ENCODE assay signal across 3 cellular contexts in the genomic region with DNA sequence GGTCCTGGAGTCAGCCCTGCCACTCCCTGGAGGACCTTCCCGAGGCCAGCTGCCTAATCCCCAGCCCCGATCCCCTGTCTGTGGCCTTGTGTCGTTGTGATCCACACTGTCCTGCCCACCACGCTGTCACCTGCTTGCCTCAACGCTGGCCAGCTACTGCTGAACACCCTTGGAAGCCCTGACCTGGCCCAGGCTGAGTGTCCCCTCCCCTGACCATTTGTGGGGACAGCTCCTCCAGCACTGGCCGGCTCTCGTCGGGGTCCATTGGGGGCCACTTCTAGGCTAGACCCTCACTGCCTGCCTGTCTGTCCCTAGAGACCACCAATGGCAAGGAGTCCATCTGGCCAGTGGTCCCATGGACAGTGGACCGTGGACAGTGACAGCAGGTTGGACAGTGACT.
TF ChIP-seq lines count a peak whose summit lies in the region.

No MANE protein-coding gene starts in this region.

TF ChIP-seq in liver, 16 proteins besides CTCF, POLR2A, EP300 and RAD21:
- TF ChIP-seq FOXA1 (IDR thresholded peaks at IDR 0.05) (no peak), HNF4A (conservative IDR thresholded peaks at IDR 0.05) (no peak), EGR1 (IDR thresholded peaks at IDR 0.05; ENCODE audit: low read depth in 2 of 2) (no peak), SP1 (IDR thresholded peaks at IDR 0.05) (no peak), GABPA (IDR thresholded peaks at IDR 0.05 in 1 of 2, conservative IDR thresholded peaks at IDR 0.05 in 1 of 2) (no peak), HNF4G (IDR thresholded peaks at IDR 0.05) (no peak), RXRA (IDR thresholded peaks at IDR 0.05) (no peak), FOXA2 (IDR thresholded peaks at IDR 0.05) (no peak), YY1 (IDR thresholded peaks at IDR 0.05) (no peak), NR2F2 (IDR thresholded peaks at IDR 0.05) (no peak), TAF1 (conservative IDR thresholded peaks at IDR 0.05) (no peak), JUND (IDR thresholded peaks at IDR 0.05) (no peak)
- TF ChIP-seq, protein P1, sequence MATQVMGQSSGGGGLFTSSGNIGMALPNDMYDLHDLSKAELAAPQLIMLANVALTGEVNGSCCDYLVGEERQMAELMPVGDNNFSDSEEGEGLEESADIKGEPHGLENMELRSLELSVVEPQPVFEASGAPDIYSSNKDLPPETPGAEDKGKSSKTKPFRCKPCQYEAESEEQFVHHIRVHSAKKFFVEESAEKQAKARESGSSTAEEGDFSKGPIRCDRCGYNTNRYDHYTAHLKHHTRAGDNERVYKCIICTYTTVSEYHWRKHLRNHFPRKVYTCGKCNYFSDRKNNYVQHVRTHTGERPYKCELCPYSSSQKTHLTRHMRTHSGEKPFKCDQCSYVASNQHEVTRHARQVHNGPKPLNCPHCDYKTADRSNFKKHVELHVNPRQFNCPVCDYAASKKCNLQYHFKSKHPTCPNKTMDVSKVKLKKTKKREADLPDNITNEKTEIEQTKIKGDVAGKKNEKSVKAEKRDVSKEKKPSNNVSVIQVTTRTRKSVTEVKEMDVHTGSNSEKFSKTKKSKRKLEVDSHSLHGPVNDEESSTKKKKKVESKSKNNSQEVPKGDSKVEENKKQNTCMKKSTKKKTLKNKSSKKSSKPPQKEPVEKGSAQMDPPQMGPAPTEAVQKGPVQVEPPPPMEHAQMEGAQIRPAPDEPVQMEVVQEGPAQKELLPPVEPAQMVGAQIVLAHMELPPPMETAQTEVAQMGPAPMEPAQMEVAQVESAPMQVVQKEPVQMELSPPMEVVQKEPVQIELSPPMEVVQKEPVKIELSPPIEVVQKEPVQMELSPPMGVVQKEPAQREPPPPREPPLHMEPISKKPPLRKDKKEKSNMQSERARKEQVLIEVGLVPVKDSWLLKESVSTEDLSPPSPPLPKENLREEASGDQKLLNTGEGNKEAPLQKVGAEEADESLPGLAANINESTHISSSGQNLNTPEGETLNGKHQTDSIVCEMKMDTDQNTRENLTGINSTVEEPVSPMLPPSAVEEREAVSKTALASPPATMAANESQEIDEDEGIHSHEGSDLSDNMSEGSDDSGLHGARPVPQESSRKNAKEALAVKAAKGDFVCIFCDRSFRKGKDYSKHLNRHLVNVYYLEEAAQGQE (IDR thresholded peaks at IDR 0.05) = no peak
- TF ChIP-seq, protein P2, sequence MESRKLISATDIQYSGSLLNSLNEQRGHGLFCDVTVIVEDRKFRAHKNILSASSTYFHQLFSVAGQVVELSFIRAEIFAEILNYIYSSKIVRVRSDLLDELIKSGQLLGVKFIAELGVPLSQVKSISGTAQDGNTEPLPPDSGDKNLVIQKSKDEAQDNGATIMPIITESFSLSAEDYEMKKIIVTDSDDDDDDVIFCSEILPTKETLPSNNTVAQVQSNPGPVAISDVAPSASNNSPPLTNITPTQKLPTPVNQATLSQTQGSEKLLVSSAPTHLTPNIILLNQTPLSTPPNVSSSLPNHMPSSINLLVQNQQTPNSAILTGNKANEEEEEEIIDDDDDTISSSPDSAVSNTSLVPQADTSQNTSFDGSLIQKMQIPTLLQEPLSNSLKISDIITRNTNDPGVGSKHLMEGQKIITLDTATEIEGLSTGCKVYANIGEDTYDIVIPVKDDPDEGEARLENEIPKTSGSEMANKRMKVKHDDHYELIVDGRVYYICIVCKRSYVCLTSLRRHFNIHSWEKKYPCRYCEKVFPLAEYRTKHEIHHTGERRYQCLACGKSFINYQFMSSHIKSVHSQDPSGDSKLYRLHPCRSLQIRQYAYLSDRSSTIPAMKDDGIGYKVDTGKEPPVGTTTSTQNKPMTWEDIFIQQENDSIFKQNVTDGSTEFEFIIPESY (IDR thresholded peaks at IDR 0.05) = no peak
- TF ChIP-seq, protein P3, sequence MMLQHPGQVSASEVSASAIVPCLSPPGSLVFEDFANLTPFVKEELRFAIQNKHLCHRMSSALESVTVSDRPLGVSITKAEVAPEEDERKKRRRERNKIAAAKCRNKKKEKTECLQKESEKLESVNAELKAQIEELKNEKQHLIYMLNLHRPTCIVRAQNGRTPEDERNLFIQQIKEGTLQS (IDR thresholded peaks at IDR 0.05) = no peak
- TF ChIP-seq, protein P4, sequence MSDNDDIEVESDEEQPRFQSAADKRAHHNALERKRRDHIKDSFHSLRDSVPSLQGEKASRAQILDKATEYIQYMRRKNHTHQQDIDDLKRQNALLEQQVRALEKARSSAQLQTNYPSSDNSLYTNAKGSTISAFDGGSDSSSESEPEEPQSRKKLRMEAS (IDR thresholded peaks at IDR 0.05) = no peak

TF ChIP-seq in HepG2, 621 proteins besides CTCF, POLR2A, EP300 and RAD21 (continues in another document):
- TF ChIP-seq PAF1 (CRISPR knock-in tag; IDR thresholded peaks at IDR 0.05) (no peak), ZNF558 (CRISPR knock-in tag; IDR thresholded peaks at IDR 0.05; ENCODE audit: borderline replicate concordance) (no peak), ZNF660 (CRISPR knock-in tag; IDR thresholded peaks at IDR 0.05; ENCODE audit: borderline replicate concordance, low read depth) (no peak), TCF12 (IDR thresholded peaks at IDR 0.05) (no peak), TCF12 (CRISPR knock-in tag; IDR thresholded peaks at IDR 0.05) (no peak), ZNF720 (CRISPR knock-in tag; IDR thresholded peaks at IDR 0.05) (no peak)
- TF ChIP-seq, protein P5, sequence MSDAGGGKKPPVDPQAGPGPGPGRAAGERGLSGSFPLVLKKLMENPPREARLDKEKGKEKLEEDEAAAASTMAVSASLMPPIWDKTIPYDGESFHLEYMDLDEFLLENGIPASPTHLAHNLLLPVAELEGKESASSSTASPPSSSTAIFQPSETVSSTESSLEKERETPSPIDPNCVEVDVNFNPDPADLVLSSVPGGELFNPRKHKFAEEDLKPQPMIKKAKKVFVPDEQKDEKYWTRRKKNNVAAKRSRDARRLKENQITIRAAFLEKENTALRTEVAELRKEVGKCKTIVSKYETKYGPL (CRISPR knock-in tag; IDR thresholded peaks at IDR 0.05) = no peak
- TF ChIP-seq, protein P6, sequence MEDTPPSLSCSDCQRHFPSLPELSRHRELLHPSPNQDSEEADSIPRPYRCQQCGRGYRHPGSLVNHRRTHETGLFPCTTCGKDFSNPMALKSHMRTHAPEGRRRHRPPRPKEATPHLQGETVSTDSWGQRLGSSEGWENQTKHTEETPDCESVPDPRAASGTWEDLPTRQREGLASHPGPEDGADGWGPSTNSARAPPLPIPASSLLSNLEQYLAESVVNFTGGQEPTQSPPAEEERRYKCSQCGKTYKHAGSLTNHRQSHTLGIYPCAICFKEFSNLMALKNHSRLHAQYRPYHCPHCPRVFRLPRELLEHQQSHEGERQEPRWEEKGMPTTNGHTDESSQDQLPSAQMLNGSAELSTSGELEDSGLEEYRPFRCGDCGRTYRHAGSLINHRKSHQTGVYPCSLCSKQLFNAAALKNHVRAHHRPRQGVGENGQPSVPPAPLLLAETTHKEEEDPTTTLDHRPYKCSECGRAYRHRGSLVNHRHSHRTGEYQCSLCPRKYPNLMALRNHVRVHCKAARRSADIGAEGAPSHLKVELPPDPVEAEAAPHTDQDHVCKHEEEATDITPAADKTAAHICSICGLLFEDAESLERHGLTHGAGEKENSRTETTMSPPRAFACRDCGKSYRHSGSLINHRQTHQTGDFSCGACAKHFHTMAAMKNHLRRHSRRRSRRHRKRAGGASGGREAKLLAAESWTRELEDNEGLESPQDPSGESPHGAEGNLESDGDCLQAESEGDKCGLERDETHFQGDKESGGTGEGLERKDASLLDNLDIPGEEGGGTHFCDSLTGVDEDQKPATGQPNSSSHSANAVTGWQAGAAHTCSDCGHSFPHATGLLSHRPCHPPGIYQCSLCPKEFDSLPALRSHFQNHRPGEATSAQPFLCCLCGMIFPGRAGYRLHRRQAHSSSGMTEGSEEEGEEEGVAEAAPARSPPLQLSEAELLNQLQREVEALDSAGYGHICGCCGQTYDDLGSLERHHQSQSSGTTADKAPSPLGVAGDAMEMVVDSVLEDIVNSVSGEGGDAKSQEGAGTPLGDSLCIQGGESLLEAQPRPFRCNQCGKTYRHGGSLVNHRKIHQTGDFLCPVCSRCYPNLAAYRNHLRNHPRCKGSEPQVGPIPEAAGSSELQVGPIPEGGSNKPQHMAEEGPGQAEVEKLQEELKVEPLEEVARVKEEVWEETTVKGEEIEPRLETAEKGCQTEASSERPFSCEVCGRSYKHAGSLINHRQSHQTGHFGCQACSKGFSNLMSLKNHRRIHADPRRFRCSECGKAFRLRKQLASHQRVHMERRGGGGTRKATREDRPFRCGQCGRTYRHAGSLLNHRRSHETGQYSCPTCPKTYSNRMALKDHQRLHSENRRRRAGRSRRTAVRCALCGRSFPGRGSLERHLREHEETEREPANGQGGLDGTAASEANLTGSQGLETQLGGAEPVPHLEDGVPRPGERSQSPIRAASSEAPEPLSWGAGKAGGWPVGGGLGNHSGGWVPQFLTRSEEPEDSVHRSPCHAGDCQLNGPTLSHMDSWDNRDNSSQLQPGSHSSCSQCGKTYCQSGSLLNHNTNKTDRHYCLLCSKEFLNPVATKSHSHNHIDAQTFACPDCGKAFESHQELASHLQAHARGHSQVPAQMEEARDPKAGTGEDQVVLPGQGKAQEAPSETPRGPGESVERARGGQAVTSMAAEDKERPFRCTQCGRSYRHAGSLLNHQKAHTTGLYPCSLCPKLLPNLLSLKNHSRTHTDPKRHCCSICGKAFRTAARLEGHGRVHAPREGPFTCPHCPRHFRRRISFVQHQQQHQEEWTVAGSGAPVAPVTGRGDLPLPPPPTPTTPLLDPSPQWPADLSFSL (CRISPR knock-in tag; IDR thresholded peaks at IDR 0.05) = no peak

TF ChIP-seq in SK-N-SH, 30 proteins besides CTCF, POLR2A, EP300 and RAD21:
- TF ChIP-seq YY1 (IDR thresholded peaks at IDR 0.05; ENCODE audit: low read depth) = no peak
- TF ChIP-seq, protein P7, sequence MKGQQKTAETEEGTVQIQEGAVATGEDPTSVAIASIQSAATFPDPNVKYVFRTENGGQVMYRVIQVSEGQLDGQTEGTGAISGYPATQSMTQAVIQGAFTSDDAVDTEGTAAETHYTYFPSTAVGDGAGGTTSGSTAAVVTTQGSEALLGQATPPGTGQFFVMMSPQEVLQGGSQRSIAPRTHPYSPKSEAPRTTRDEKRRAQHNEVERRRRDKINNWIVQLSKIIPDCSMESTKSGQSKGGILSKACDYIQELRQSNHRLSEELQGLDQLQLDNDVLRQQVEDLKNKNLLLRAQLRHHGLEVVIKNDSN (IDR thresholded peaks at IDR 0.05; ENCODE audit: borderline replicate concordance, low read depth) = no peak
- TF ChIP-seq, protein P8, sequence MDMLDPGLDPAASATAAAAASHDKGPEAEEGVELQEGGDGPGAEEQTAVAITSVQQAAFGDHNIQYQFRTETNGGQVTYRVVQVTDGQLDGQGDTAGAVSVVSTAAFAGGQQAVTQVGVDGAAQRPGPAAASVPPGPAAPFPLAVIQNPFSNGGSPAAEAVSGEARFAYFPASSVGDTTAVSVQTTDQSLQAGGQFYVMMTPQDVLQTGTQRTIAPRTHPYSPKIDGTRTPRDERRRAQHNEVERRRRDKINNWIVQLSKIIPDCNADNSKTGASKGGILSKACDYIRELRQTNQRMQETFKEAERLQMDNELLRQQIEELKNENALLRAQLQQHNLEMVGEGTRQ (IDR thresholded peaks at IDR 0.05; ENCODE audit: borderline replicate concordance, low read depth, low read length) = no peak
- TF ChIP-seq TAF1 (IDR thresholded peaks at IDR 0.05; ENCODE audit: borderline replicate concordance, low read depth, low read length) = no peak
- TF ChIP-seq, protein P1 (IDR thresholded peaks at IDR 0.05; ENCODE audit: low read depth, low read length) = no peak
- no peak for TF ChIP-seq TEAD4 (IDR thresholded peaks at IDR 0.05; ENCODE audit: borderline replicate concordance, insufficient read depth)
- no peak for TF ChIP-seq SMC3 (IDR thresholded peaks at IDR 0.05; ENCODE audit: low read depth, low read length)
- no peak for TF ChIP-seq GATA2 (CRISPR knock-in tag; IDR thresholded peaks at IDR 0.05)
- TF ChIP-seq NRF1 (IDR thresholded peaks at IDR 0.05; ENCODE audit: low read depth, low read length) = no peak
- TF ChIP-seq, protein P9, sequence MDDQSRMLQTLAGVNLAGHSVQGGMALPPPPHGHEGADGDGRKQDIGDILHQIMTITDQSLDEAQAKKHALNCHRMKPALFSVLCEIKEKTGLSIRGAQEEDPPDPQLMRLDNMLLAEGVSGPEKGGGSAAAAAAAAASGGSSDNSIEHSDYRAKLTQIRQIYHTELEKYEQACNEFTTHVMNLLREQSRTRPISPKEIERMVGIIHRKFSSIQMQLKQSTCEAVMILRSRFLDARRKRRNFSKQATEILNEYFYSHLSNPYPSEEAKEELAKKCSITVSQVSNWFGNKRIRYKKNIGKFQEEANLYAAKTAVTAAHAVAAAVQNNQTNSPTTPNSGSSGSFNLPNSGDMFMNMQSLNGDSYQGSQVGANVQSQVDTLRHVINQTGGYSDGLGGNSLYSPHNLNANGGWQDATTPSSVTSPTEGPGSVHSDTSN (IDR thresholded peaks at IDR 0.05) = no peak
- no peak for TF ChIP-seq GABPA (IDR thresholded peaks at IDR 0.05; ENCODE audit: low read depth)
- TF ChIP-seq, protein P10, sequence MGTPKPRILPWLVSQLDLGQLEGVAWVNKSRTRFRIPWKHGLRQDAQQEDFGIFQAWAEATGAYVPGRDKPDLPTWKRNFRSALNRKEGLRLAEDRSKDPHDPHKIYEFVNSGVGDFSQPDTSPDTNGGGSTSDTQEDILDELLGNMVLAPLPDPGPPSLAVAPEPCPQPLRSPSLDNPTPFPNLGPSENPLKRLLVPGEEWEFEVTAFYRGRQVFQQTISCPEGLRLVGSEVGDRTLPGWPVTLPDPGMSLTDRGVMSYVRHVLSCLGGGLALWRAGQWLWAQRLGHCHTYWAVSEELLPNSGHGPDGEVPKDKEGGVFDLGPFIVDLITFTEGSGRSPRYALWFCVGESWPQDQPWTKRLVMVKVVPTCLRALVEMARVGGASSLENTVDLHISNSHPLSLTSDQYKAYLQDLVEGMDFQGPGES (IDR thresholded peaks at IDR 0.05; ENCODE audit: low read depth, low read length) = no peak
- no peak for TF ChIP-seq POLR2AphosphoS5 (IDR thresholded peaks at IDR 0.05; ENCODE audit: low read depth, low read length)
- TF ChIP-seq NFIC (IDR thresholded peaks at IDR 0.05; ENCODE audit: borderline replicate concordance) = no peak
TF ChIP-seq in SK-N-SH: peak in this region for 0.
